In genomic region chr4:185945906-185946305, GRCh38 we compare ENCODE assay signal across 17 cellular contexts.
"Had no signal": no experiment of that assay in that cellular context is flagged by ENCODE, and none has a peak within 500 bp of the region (broad histone marks: within the 10 kb centered on the region; RNA-seq: fewer than 3 reads in every experiment).

No MANE protein-coding gene starts in this region.

- H3K9me3 Mint-ChIP-seq: activated CD8-positive, alpha-beta T cell treated with anti-CD3 and anti-CD28 coated beads for 36 hours; activated T-cell treated with anti-CD3 and anti-CD28 coated beads, Interleukin-2, amount 50 U/mL, for 4 hours; dendritic cell treated with granulocyte-macrophage colony-stimulating factor and Interleukin-4, amounts not matched to agents 40 ng/mL and 50 ng/mL, for 4 days; stimulated activated memory B cell treated with anti-CD40 and anti-IgM and Interleukin-4, amounts not matched to agents 10 μg/mL and 1 μg/mL and 100 μg/mL, for 72 hours; WTC11 had no signal

- H3K4me3 Mint-ChIP-seq: activated CD8-positive, alpha-beta T cell treated with anti-CD3 and anti-CD28 coated beads for 36 hours; activated T-cell treated with anti-CD3 and anti-CD28 coated beads, Interleukin-2, amount 50 U/mL, for 4 hours; dendritic cell treated with granulocyte-macrophage colony-stimulating factor and Interleukin-4, amounts not matched to agents 40 ng/mL and 50 ng/mL, for 4 days; natural killer cell; stimulated activated memory B cell treated with anti-CD40 and anti-IgM and Interleukin-4, amounts not matched to agents 10 μg/mL and 1 μg/mL and 100 μg/mL, for 72 hours; WTC11 had no signal

- DNase-seq: activated CD4-positive, alpha-beta T cell treated with anti-CD3 and anti-CD28 coated beads for 4 hours; activated CD8-positive, alpha-beta T cell treated with anti-CD3 and anti-CD28 coated beads for 36 hours; activated effector memory CD4-positive, alpha-beta T cell treated with Interleukin-2 at 50 U/mL for 16 hours; activated naive CD4-positive, alpha-beta T cell treated with anti-CD3 and anti-CD28 coated beads, Interleukin-2, amount 50 U/mL, for 16 hours; activated T-cell treated with anti-CD3 and anti-CD28 coated beads, Interleukin-2, amount 50 U/mL, for 4 hours; foreskin melanocyte; head of caudate nucleus; kidney glomerular epithelial cell; left ventricle myocardium superior; mesendoderm; natural killer cell; stimulated activated CD4-positive, alpha-beta T cell treated with anti-CD3 and anti-CD28 coated beads, Interleukin-12 subunit alpha, Interleukin-12 subunit beta, amount 100 ng/mL, for 4 hours; stimulated activated CD4-positive, alpha-beta T cell treated with anti-CD3 and anti-CD28 coated beads, Interleukin-2, amount 100 ng/mL, for 24 hours; thyroid gland had no signal

- H3K4me1 Mint-ChIP-seq: stimulated activated memory B cell treated with anti-CD40 and anti-IgM and Interleukin-4, amounts not matched to agents 10 μg/mL and 1 μg/mL and 100 μg/mL, for 72 hours had no signal

- H3K36me3 Mint-ChIP-seq: natural killer cell; stimulated activated memory B cell treated with anti-CD40 and anti-IgM and Interleukin-4, amounts not matched to agents 10 μg/mL and 1 μg/mL and 100 μg/mL, for 72 hours; WTC11 had no signal

- ATAC-seq: activated CD8-positive, alpha-beta T cell treated with anti-CD3 and anti-CD28 coated beads for 36 hours; activated T-cell treated with anti-CD3 and anti-CD28 coated beads, Interleukin-2, amount 50 U/mL, for 4 hours; left ventricle myocardium superior; stimulated activated memory B cell treated with anti-CD40 and anti-IgM and Interleukin-4, amounts not matched to agents 10 μg/mL and 1 μg/mL and 100 μg/mL, for 72 hours; WTC11 had no signal

- H3K27ac Mint-ChIP-seq: activated CD8-positive, alpha-beta T cell treated with anti-CD3 and anti-CD28 coated beads for 36 hours; dendritic cell treated with granulocyte-macrophage colony-stimulating factor and Interleukin-4, amounts not matched to agents 40 ng/mL and 50 ng/mL, for 4 days; natural killer cell; stimulated activated memory B cell treated with anti-CD40 and anti-IgM and Interleukin-4, amounts not matched to agents 10 μg/mL and 1 μg/mL and 100 μg/mL, for 72 hours; WTC11 had no signal
